18 cellular contexts compared by ENCODE assay signal in the genomic region with DNA sequence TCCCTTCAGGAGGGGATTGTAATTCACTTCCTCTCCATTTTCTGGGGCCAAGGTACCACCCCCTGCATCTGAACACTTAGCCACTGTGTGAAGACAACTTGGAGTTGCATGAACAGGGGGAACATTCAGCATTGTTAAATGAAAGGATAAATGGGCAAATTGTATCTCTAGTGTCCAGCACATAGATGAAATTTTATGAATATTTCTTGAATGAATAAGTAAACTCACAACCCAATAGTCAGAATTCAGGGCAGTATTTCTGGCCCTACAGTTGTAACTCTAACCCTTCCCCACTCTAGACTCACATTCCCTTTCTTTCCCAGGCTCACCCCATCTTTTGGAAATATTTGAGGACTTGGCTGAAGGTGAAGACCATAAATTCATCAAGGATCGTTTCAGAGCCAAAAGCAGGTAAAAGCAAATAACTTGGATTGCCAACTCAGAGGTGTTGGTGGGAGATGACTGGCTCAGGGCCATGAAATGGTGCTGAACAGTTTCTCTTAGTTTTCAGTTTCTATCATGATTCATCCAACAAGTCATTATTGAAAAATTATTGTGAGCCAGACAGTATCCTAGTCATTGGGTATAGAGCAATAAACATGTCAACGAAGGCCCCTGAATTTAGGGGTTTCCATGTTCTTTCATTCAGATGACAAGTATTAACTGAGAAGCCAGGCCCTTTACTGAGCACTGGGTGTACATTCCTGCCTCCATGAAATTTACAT. TPM values are rescaled to one million over a fixed set of nuclear protein-coding genes. Genes with fewer than 3 reads are reported as not detected.
DNase-seq lines count a peak whose midpoint lies in the region; ATAC-seq and TF ChIP-seq lines count a peak whose summit lies in the region.
"Had no signal": no experiment of that assay in that cellular context is flagged by ENCODE, and none has a peak within 500 bp of the region (broad histone marks: within the 10 kb centered on the region; RNA-seq: fewer than 3 reads in every experiment).

No MANE protein-coding gene starts in this region.

- DNase-seq in DMS79 treated with DMSO at 0.1 percent for 48 hours (lab: John Stamatoyannopoulos, UW) = peak; percentile 83
- DNase-seq in HS-5 (ENCODE audit: low read depth) = peak; percentile 56
- DNase-seq in cardiac fibroblast (ENCODE audit: low read depth in 2 of 2) = peak; percentile 19 to 41
- no peak for DNase-seq in osteoblast (ENCODE audit: insufficient read length, low spot score, missing footprints)
- no peak for DNase-seq in HFFc6
- DNase-seq in COLO668 (lab: John Stamatoyannopoulos, UW; ENCODE audit: unreplicated experiment) = no peak
- DNase-seq: activated CD4-positive, alpha-beta T cell treated with anti-CD3 and anti-CD28 coated beads, Interleukin-2, amount 10 ng/mL, durations not matched to agents 7 days and 5 days; activated naive CD8-positive, alpha-beta T cell treated with anti-CD3 and anti-CD28 coated beads, Interleukin-2, amount 10 ng/mL, durations not matched to agents 7 days and 5 days; activated T-cell treated with anti-CD3 and anti-CD28 coated beads, Interleukin-2, amount 50 U/mL, for 1 hour; C1 segment of cervical spinal cord; DND-41; immature natural killer cell; Karpas-422; mesenchymal stem cell; NCI-H446; SJCRH30; T1000 had no signal

- H3K36me3 ChIP-seq in osteoblast (ENCODE audit: insufficient read depth, low read length) = no peaks in the 10 kb centered on the region
- H3K36me3 ChIP-seq: SJCRH30 had no signal

- peak overlapping the region; percentile 37 for H3K4me2 ChIP-seq in osteoblast (ENCODE audit: insufficient read depth, low read length)

- no peak overlapping the region; the same call in 1 of the 2 replicates for H3K4me3 Mint-ChIP-seq in HFFc6
- H3K4me3 Mint-ChIP-seq: activated CD4-positive, alpha-beta T cell treated with anti-CD3 and anti-CD28 coated beads, Interleukin-2, amount 10 ng/mL, durations not matched to agents 7 days and 5 days; activated naive CD8-positive, alpha-beta T cell treated with anti-CD3 and anti-CD28 coated beads, Interleukin-2, amount 10 ng/mL, durations not matched to agents 7 days and 5 days; immature natural killer cell had no signal

- no peaks in the 10 kb centered on the region for H3K9me3 ChIP-seq in osteoblast (ENCODE audit: low read depth, low read length)
- H3K9me3 ChIP-seq: SJCRH30 had no signal

- H2AFZ ChIP-seq in osteoblast (ENCODE audit: low read length) = no peak overlapping the region

- no peaks in the 10 kb centered on the region for H3K9me3 Mint-ChIP-seq in HFFc6
- H3K9me3 Mint-ChIP-seq: activated CD4-positive, alpha-beta T cell treated with anti-CD3 and anti-CD28 coated beads, Interleukin-2, amount 10 ng/mL, durations not matched to agents 7 days and 5 days; activated naive CD8-positive, alpha-beta T cell treated with anti-CD3 and anti-CD28 coated beads, Interleukin-2, amount 10 ng/mL, durations not matched to agents 7 days and 5 days had no signal

- H3K4me3 ChIP-seq in cardiac fibroblast (replicated peaks in 1 of 2; ENCODE audit: low read depth in 2 of 2, low read length in 2 of 2) = no peak overlapping the region
- no peak overlapping the region for H3K4me3 ChIP-seq in osteoblast (ENCODE audit: insufficient read depth, low read length)
- H3K4me3 ChIP-seq: SJCRH30 had no signal

- TF ChIP-seq CTCF in cardiac fibroblast (IDR thresholded peaks at IDR 0.05; ENCODE audit: low read depth, low read length) = no peak
- TF ChIP-seq CTCF in osteoblast (IDR thresholded peaks at IDR 0.05; ENCODE audit: extremely low read depth, low read depth, low read length) = no peak
- no peak for TF ChIP-seq CTCF in HFFc6 (IDR thresholded peaks at IDR 0.05)

- H3K36me3 Mint-ChIP-seq in HFFc6 (ENCODE audit: low read depth) = no peaks in the 10 kb centered on the region
- H3K36me3 Mint-ChIP-seq: activated naive CD8-positive, alpha-beta T cell treated with anti-CD3 and anti-CD28 coated beads, Interleukin-2, amount 10 ng/mL, durations not matched to agents 7 days and 5 days; immature natural killer cell had no signal

- peaks cover 1% of the 10 kb centered on the region; the same call in 1 of the 2 replicates for H3K27me3 Mint-ChIP-seq in HFFc6 (ENCODE audit: insufficient read depth)

- H3K27ac Mint-ChIP-seq in HFFc6 = no peak overlapping the region
- H3K27ac Mint-ChIP-seq: activated CD4-positive, alpha-beta T cell treated with anti-CD3 and anti-CD28 coated beads, Interleukin-2, amount 10 ng/mL, durations not matched to agents 7 days and 5 days; activated naive CD8-positive, alpha-beta T cell treated with anti-CD3 and anti-CD28 coated beads, Interleukin-2, amount 10 ng/mL, durations not matched to agents 7 days and 5 days; immature natural killer cell had no signal

- no peaks in the 10 kb centered on the region for H4K20me1 ChIP-seq in osteoblast (ENCODE audit: insufficient read depth, low read length)

- H3K79me2 ChIP-seq in osteoblast (ENCODE audit: insufficient read depth, low read length) = no peaks in the 10 kb centered on the region

- ATAC-seq in GM21390 (IDR thresholded peaks at IDR 0.05; ENCODE audit: unreplicated experiment) = no peak

- peak overlapping the region; percentile 0 for H3K27ac ChIP-seq in osteoblast (ENCODE audit: low read depth, low read length)
- H3K27ac ChIP-seq: SJCRH30 had no signal

- no peaks in the 10 kb centered on the region for H3K27me3 ChIP-seq in osteoblast (ENCODE audit: insufficient read depth, low read length)
- H3K27me3 ChIP-seq: SJCRH30 had no signal

- peaks cover 9% of the 10 kb centered on the region for H3K4me1 ChIP-seq in osteoblast (ENCODE audit: insufficient read depth, low read length)
- H3K4me1 ChIP-seq: SJCRH30 had no signal

- peaks cover 31% of the 10 kb centered on the region for H3K4me1 Mint-ChIP-seq in HFFc6 (ENCODE audit: low read depth)
- H3K4me1 Mint-ChIP-seq: activated CD4-positive, alpha-beta T cell treated with anti-CD3 and anti-CD28 coated beads, Interleukin-2, amount 10 ng/mL, durations not matched to agents 7 days and 5 days; activated naive CD8-positive, alpha-beta T cell treated with anti-CD3 and anti-CD28 coated beads, Interleukin-2, amount 10 ng/mL, durations not matched to agents 7 days and 5 days; immature natural killer cell had no signal

RNA-seq across cellular contexts. Expression of gene ZC3H12C, which starts 33.3 kb away (rescaled TPM):
- total RNA-seq in osteoblast = 9.1 and 10.5 TPM in 2 replicates
- total RNA-seq in HFFc6 (2021; fragmentation: NEBNext Ultra II Directional; extraction: Animal tissue kit (Norgen Biotek cat#: 25700)) = 1 to 10 TPM; 3.0 to 6.4 (median 5.0) TPM

Comparison
In these comparisons a context has a peak if more than half of its experiments do, and no peak if none do; other contexts are left out.
1. DNase-seq: peak in DMS79 treated with DMSO at 0.1 percent for 48 hours (single experiment), HS-5 (single experiment) and cardiac fibroblast (2 of 2); none in osteoblast (single experiment), HFFc6 (single experiment) and COLO668 (single experiment).